28 cellular contexts compared by ENCODE assay signal in the genomic region with DNA sequence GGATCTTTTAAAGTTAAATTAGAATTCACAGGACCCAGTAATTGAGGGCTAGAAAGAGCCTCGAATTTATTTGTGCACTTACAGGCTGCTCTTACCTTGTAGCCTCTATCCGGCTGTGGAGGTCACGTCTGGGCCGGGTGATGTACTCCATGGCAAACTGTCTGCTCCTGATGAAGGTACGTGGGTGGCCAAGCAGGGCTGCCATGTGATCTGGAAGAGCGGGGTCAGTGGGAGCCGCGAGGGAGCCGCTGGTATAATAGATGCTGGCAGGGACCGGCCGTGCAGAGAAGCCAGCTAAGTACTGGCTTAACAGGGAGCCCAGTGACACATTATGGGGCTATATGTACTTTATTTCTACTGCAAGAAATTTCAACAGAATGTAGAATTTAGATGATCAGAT. TPM values are rescaled to one million over a fixed set of nuclear protein-coding genes. Genes with fewer than 3 reads are reported as not detected.
DNase-seq lines count a peak whose midpoint lies in the region; ATAC-seq, FAIRE-seq and TF ChIP-seq lines count a peak whose summit lies in the region.
"Had no signal": no experiment of that assay in that cellular context is flagged by ENCODE, and none has a peak within 500 bp of the region (broad histone marks: within the 10 kb centered on the region; RNA-seq: fewer than 3 reads in every experiment).

No MANE protein-coding gene starts in this region.

- no peak for TF ChIP-seq RAD21 in HepG2 (CRISPR knock-in tag; IDR thresholded peaks at IDR 0.05)

- H3K27ac ChIP-seq in HepG2 (ENCODE audit: extremely low read length, insufficient read depth, low read length), result no peak overlapping the region
- H3K27ac ChIP-seq in right lobe of liver, result no peak overlapping the region
- H3K27ac ChIP-seq in left ventricle myocardium inferior (replicated peaks), result peak overlapping the region; percentile 93
- no peak overlapping the region for H3K27ac ChIP-seq in osteoblast (ENCODE audit: low read depth, low read length)
- no peak overlapping the region for H3K27ac ChIP-seq in MM.1S (ENCODE audit: low read length)
- no peak overlapping the region for H3K27ac ChIP-seq in WERI-Rb-1
- H3K27ac ChIP-seq: body of pancreas, foreskin keratinocyte, sigmoid colon, SJCRH30, VCaP had no signal

- BruUV-seq in HepG2 (replicated peaks; lab: Mats Ljungman, UMichigan), result no TSS peak

- POLR2A ChIA-PET in HepG2 (lab: Yijun Ruan, JAX), result interaction anchor here (1.5 to 1.6 kb wide), 2 partner anchors 27 to 98 kb away, joined by 3 to 5 read pairs; partner anchors contain the start of gene RNASEH1

- H3K79me2 ChIP-seq in HepG2 (ENCODE audit: insufficient read depth, low read length) (no peaks in the 10 kb centered on the region), osteoblast (ENCODE audit: insufficient read depth, low read length) (no peaks in the 10 kb centered on the region), MM.1S (ENCODE audit: low read length) (no peaks in the 10 kb centered on the region)

- H3K36me3 ChIP-seq in HepG2 (replicated peaks in 1 of 2; ENCODE audit: control insufficient read depth in 1 of 2, insufficient read depth in 2 of 2, low read length in 2 of 2), result peaks cover 11 to 32% of the 10 kb centered on the region in 2 experiments
- H3K36me3 ChIP-seq in right lobe of liver, result peaks cover 0 to 19% (median 8%) of the 10 kb centered on the region in 4 donors
- H3K36me3 ChIP-seq in left ventricle myocardium inferior, result peaks cover 34% of the 10 kb centered on the region
- H3K36me3 ChIP-seq in osteoblast (ENCODE audit: insufficient read depth, low read length), result peaks cover 39% of the 10 kb centered on the region
- H3K36me3 ChIP-seq in MM.1S (replicated peaks; ENCODE audit: insufficient read depth, low read length), result no peaks in the 10 kb centered on the region
- H3K36me3 ChIP-seq in WERI-Rb-1, result peaks cover 20% of the 10 kb centered on the region

- DNase-seq in HepG2 (ENCODE audit: low spot score), result no peak
- DNase-seq in right lobe of liver, result no peak
- no peak for DNase-seq in left ventricle myocardium inferior
- DNase-seq in osteoblast (ENCODE audit: insufficient read length, low spot score, missing footprints), result peak; percentile 48
- DNase-seq in MM.1S, result no peak
- no peak for DNase-seq in amniotic stem cell (lab: John Stamatoyannopoulos, UW)
- no peak for DNase-seq in A172 (ENCODE audit: low spot score)
- DNase-seq in WERI-Rb-1, result no peak
- DNase-seq: ACHN; activated CD4-positive, alpha-beta T cell treated with anti-CD3 and anti-CD28 coated beads, Interleukin-2, amount 50 U/mL, for 48 hours; activated naive CD8-positive, alpha-beta T cell treated with anti-CD3 and anti-CD28 coated beads for 36 hours; activated T-cell treated with anti-CD3 and anti-CD28 coated beads, Interleukin-2, amount 50 U/mL, for 48 hours; CD4-positive, CD25-positive, alpha-beta regulatory T cell; dermis blood vessel endothelial cell; foreskin keratinocyte; NCI-H1105 treated with DMSO at 0.1 percent for 48 hours; NCI-H2107; NCI-H69; occipital lobe; sigmoid colon; stimulated activated CD4-positive, alpha-beta T cell treated with anti-CD3 and anti-CD28 coated beads, Interleukin-2, amount 100 ng/mL, for 24 hours; stimulated activated naive CD8-positive, alpha-beta T cell treated with anti-CD3 and anti-CD28 coated beads, Interleukin-15, Interleukin-2, amounts not matched to agents 100 U/mL and 50 U/mL, for 24 hours had no signal

- FAIRE-seq in HepG2 (lab: Jason Lieb, UNC), result no peak
- FAIRE-seq: GM12891, urothelium cell line had no signal

- H3K4me2 ChIP-seq in HepG2 (ENCODE audit: low read depth, low read length) (no peak overlapping the region), osteoblast (ENCODE audit: insufficient read depth, low read length) (no peak overlapping the region), MM.1S (ENCODE audit: low read depth, low read length) (no peak overlapping the region)

- peaks cover 27% of the 10 kb centered on the region for H3K4me1 ChIP-seq in HepG2 (ENCODE audit: insufficient read depth, low read length)
- peaks cover 0 to 5% (median under 1%) of the 10 kb centered on the region in 4 donors for H3K4me1 ChIP-seq in right lobe of liver
- peaks cover 41% of the 10 kb centered on the region for H3K4me1 ChIP-seq in left ventricle myocardium inferior
- peaks cover 6% of the 10 kb centered on the region for H3K4me1 ChIP-seq in osteoblast (ENCODE audit: insufficient read depth, low read length)
- peaks cover 11% of the 10 kb centered on the region for H3K4me1 ChIP-seq in MM.1S (ENCODE audit: low read length)
- H3K4me1 ChIP-seq: foreskin keratinocyte had no signal

- intact Hi-C loops in HepG2 (cut with micrococcal nuclease; ENCODE audit: unreplicated experiment) (no loop called here), right lobe of liver (cut with DNase I) (no loop called here), left ventricle myocardium inferior (cut with micrococcal nuclease) (no loop called here)

- no peak overlapping the region for H3K9ac ChIP-seq in HepG2 (ENCODE audit: insufficient read depth, low read depth, low read length)
- no peak overlapping the region for H3K9ac ChIP-seq in MM.1S (ENCODE audit: low read length)

- 97% methylated on average over 11 of the region's 11 CpGs for WGBS in HepG2 (ENCODE audit: low lambda C conversion rate)
- WGBS in right lobe of liver (ENCODE audit: insufficient coverage, low coverage, low lambda C conversion rate, missing lambda C conversion rate), result 100% methylated on average over 1 of the region's 11 CpGs

- TF ChIP-seq POLR2A in HepG2 (IDR thresholded peaks at IDR 0.05; ENCODE audit: insufficient read depth in 1 of 2, low read depth in 2 of 2, low read length in 2 of 2) (no peak), right lobe of liver (IDR thresholded peaks at IDR 0.05) (no peak)

- TF ChIP-seq EP300 in HepG2 (IDR thresholded peaks at IDR 0.05; ENCODE audit: low read depth in 2 of 2, low read length in 2 of 2), result no peak
- no peak for TF ChIP-seq EP300 in HepG2 (CRISPR knock-in tag; IDR thresholded peaks at IDR 0.05; ENCODE audit: borderline replicate concordance)

- in situ Hi-C loops in HepG2 (cut with HindIII; ENCODE audit: extremely low pct_ligation_motif_present, low pct_unique_long_range_greater_than_20kb), result no loop called here

- H3K9me2 ChIP-seq in MM.1S (replicated peaks; ENCODE audit: insufficient read depth, low read length), result no peaks in the 10 kb centered on the region

- H3K27me3 ChIP-seq in HepG2 (ENCODE audit: control insufficient read depth in 1 of 2, insufficient read depth in 2 of 2, low read length in 2 of 2) (no peaks in the 10 kb centered on the region), right lobe of liver (no peaks in the 10 kb centered on the region), left ventricle myocardium inferior (ENCODE audit: low read depth) (no peaks in the 10 kb centered on the region), osteoblast (ENCODE audit: insufficient read depth, low read length) (no peaks in the 10 kb centered on the region), MM.1S (replicated peaks; ENCODE audit: insufficient read depth, low read length) (no peaks in the 10 kb centered on the region), WERI-Rb-1 (ENCODE audit: insufficient read depth, low read depth, severe bottlenecking) (no peaks in the 10 kb centered on the region)
- H3K27me3 ChIP-seq: body of pancreas, foreskin keratinocyte, sigmoid colon, SJCRH30 had no signal

- no peak overlapping the region for H2AFZ ChIP-seq in HepG2 (ENCODE audit: low read length)
- no peak overlapping the region for H2AFZ ChIP-seq in osteoblast (ENCODE audit: low read length)
- H2AFZ ChIP-seq in MM.1S (ENCODE audit: low read length), result no peak overlapping the region

- H3F3A ChIP-seq in MM.1S (ENCODE audit: insufficient read depth, low read length), result peaks cover 6% of the 10 kb centered on the region; the same call in 1 of the 2 replicates

- no peak for ATAC-seq in HepG2
- no peak for ATAC-seq in right lobe of liver
- ATAC-seq: foreskin keratinocyte; stimulated activated naive CD8-positive, alpha-beta T cell treated with anti-CD3 and anti-CD28 coated beads, Interleukin-15, Interleukin-2, amounts not matched to agents 100 U/mL and 50 U/mL, for 24 hours had no signal

- H4K20me1 ChIP-seq in HepG2 (ENCODE audit: insufficient read depth, low read length) (no peaks in the 10 kb centered on the region), osteoblast (ENCODE audit: insufficient read depth, low read length) (no peaks in the 10 kb centered on the region), MM.1S (ENCODE audit: insufficient read depth, low read length) (no peaks in the 10 kb centered on the region)

- TF ChIP-seq CTCF in HepG2 (CRISPR knock-in tag; IDR thresholded peaks at IDR 0.05), result no peak
- TF ChIP-seq CTCF in right lobe of liver (IDR thresholded peaks at IDR 0.05), result no peak
- TF ChIP-seq CTCF in left ventricle myocardium inferior (IDR thresholded peaks at IDR 0.05; ENCODE audit: borderline replicate concordance), result no peak
- no peak for TF ChIP-seq CTCF in osteoblast (IDR thresholded peaks at IDR 0.05; ENCODE audit: extremely low read depth, low read depth, low read length)
- TF ChIP-seq CTCF in MM.1S (IDR thresholded peaks at IDR 0.05; ENCODE audit: low read length), result no peak
- no peak for TF ChIP-seq CTCF in WERI-Rb-1 (IDR thresholded peaks at IDR 0.05; ENCODE audit: low read depth, low read length)

- H3K4me3 ChIP-seq in HepG2 (replicated peaks in 1 of 3; ENCODE audit: insufficient read depth in 1 of 3, low read depth in 2 of 3, low read length in 3 of 3) (no peak overlapping the region), right lobe of liver (no peak overlapping the region), left ventricle myocardium inferior (peak overlapping the region; percentile 37), osteoblast (ENCODE audit: insufficient read depth, low read length) (no peak overlapping the region), MM.1S (ENCODE audit: low read length) (no peak overlapping the region), WERI-Rb-1 (ENCODE audit: low read depth, low read length) (no peak overlapping the region)
- H3K4me3 ChIP-seq: body of pancreas, HAP-1, sigmoid colon, SJCRH30 had no signal

- CTCF ChIA-PET in HepG2 (lab: Yijun Ruan, JAX; ENCODE audit: low intra/inter-chr PET ratio, low total read pairs), result no interaction called here

- H3K9me3 ChIP-seq in HepG2 (ENCODE audit: low read length), result no peaks in the 10 kb centered on the region
- H3K9me3 ChIP-seq in right lobe of liver, result no peaks in the 10 kb centered on the region
- no peaks in the 10 kb centered on the region for H3K9me3 ChIP-seq in left ventricle myocardium inferior (replicated peaks)
- H3K9me3 ChIP-seq in osteoblast (ENCODE audit: low read depth, low read length), result no peaks in the 10 kb centered on the region
- no peaks in the 10 kb centered on the region for H3K9me3 ChIP-seq in MM.1S (replicated peaks; ENCODE audit: insufficient read depth, low read length)
- H3K9me3 ChIP-seq in WERI-Rb-1 (ENCODE audit: severe bottlenecking), result no peaks in the 10 kb centered on the region
- H3K9me3 ChIP-seq: body of pancreas, HAP-1, sigmoid colon, SJCRH30 had no signal

RNA-seq across cellular contexts. Expression of gene ADI1, which starts 59.2 kb away (rescaled TPM):
- total RNA-seq in HepG2 (2016; rRNA removed; fragmentation: Illumina TruSeq; extraction: Trizol), result 123 and 135 TPM in 2 replicates
- total RNA-seq in HepG2 (2016; cell fraction: cytosol; rRNA removed; fragmentation: Illumina TruSeq; extraction: Trizol; ENCODE audit: low read depth), result 16.6 and 17.0 TPM in 2 replicates
- total RNA-seq in HepG2 (2016; cell fraction: insoluble cytoplasmic fraction; rRNA removed; fragmentation: Illumina TruSeq; extraction: Trizol), result 124 and 138 TPM in 2 replicates
- 45.5 and 47.8 TPM in 2 replicates for total RNA-seq in HepG2 (2016; cell fraction: membrane; rRNA removed; fragmentation: Illumina TruSeq; extraction: Trizol)
- total RNA-seq in HepG2 (2016; cell fraction: nucleus; rRNA removed; fragmentation: Illumina TruSeq; extraction: Trizol), result 54.5 and 64.3 TPM in 2 replicates
- 21.3 and 28.7 TPM in 2 replicates for polyA plus RNA-seq in HepG2 (2011; rRNA removed)
- polyA plus RNA-seq in HepG2 (2011; cell fraction: cytosol; rRNA removed), result 22.7 and 24.5 TPM in 2 replicates
- 16.1 and 17.6 TPM in 2 replicates for polyA plus RNA-seq in HepG2 (2011; cell fraction: nucleus; rRNA removed)
- 22.9 and 33.0 TPM in 2 replicates for polyA plus RNA-seq in HepG2 (2012)
- 20.5 and 20.6 TPM in 2 replicates for polyA plus RNA-seq in HepG2 (2016; cell fraction: cytosol; fragmentation: Illumina TruSeq; extraction: Trizol; ENCODE audit: low read depth)
- polyA plus RNA-seq in HepG2 (2016; cell fraction: insoluble cytoplasmic fraction; fragmentation: Illumina TruSeq; extraction: Trizol; ENCODE audit: low read depth), result 160 TPM in 2 replicates
- polyA plus RNA-seq in HepG2 (2016; cell fraction: membrane; fragmentation: Illumina TruSeq; extraction: Trizol; ENCODE audit: low read depth), result 42.7 and 43.1 TPM in 2 replicates
- 92.2 and 100 TPM in 2 replicates for polyA plus RNA-seq in HepG2 (2016; cell fraction: nucleus; fragmentation: Illumina TruSeq; extraction: Trizol; ENCODE audit: insufficient read depth, low read depth)
- polyA minus RNA-seq in HepG2 (2011; rRNA and poly(A)+ RNA removed; ENCODE audit: low replicate concordance), result 15.1 and 19.1 TPM in 2 replicates
- polyA minus RNA-seq in HepG2 (2011; cell fraction: cytosol; rRNA and poly(A)+ RNA removed), result 13.2 and 18.8 TPM in 2 replicates
- polyA minus RNA-seq in HepG2 (2011; cell fraction: nucleus; rRNA and poly(A)+ RNA removed), result 19.3 and 23.8 TPM in 2 replicates
- total RNA-seq in right lobe of liver, result 100 to 1,000 TPM; 165 to 470 (median 246) TPM
- total RNA-seq in left ventricle myocardium inferior, result 195 TPM
- total RNA-seq in osteoblast, result 51.3 and 55.4 TPM in 2 replicates
- 70.9 and 102 TPM in 2 replicates for total RNA-seq in A172 (2014; rRNA removed; shearing (Covaris generic))
